10 cellular contexts compared by ENCODE assay signal in the genomic region with DNA sequence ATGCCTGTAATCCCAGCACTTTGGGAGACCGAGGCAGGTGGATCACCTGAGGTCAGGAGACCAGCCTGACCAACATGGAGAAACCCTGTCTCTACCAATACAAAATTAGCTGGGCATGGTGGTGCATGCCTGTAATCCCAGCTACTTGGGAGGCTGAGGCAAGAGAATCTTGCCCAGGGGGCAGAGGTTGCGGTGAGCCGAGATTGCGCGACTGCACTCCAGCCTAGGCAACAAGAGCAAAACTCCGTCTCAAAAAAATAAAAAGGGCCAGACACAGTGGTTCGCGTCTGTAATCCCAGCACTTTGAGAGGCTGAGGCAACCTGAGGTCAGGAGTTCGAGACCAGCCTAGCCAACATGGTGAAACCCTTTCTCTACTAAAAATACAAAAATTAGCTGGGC. TPM values are rescaled to one million over a fixed set of nuclear protein-coding genes. Genes with fewer than 3 reads are reported as not detected.
"Had no signal": no experiment of that assay in that cellular context is flagged by ENCODE, and none has a peak within 500 bp of the region (broad histone marks: within the 10 kb centered on the region; RNA-seq: fewer than 3 reads in every experiment).

No MANE protein-coding gene starts in this region.

RNA-seq across cellular contexts. Expression of gene HIGD1B, which starts 22.4 kb away (rescaled TPM):
- total RNA-seq: activated CD4-positive, alpha-beta memory T cell treated with anti-CD3 and anti-CD28 coated beads, Interleukin-2, amount 10 ng/mL, durations not matched to agents 7 days and 5 days; activated CD4-positive, alpha-beta T cell treated with anti-CD3 and anti-CD28 coated beads, Interleukin-2, amount 10 ng/mL, durations not matched to agents 7 days and 5 days; activated T-cell treated with anti-CD3 and anti-CD28 coated beads, Interleukin-2, amount 50 U/mL, for 4 hours; activated T-helper 17 cell treated with anti-CD3 and anti-CD28 coated beads, Interleukin-2, amount 50 U/mL, for 72 hours; astrocyte; bronchial epithelial cell; endodermal cell; T-cell; T-helper 2 cell treated with Interferon-gamma antibody and Interleukin-4, amounts not matched to agents 100 ng/mL and 5 ng/mL, for 36 hours; WTC11 had no signal
